Comparison of ENCODE assay signal across 8 cellular contexts in the genomic region with DNA sequence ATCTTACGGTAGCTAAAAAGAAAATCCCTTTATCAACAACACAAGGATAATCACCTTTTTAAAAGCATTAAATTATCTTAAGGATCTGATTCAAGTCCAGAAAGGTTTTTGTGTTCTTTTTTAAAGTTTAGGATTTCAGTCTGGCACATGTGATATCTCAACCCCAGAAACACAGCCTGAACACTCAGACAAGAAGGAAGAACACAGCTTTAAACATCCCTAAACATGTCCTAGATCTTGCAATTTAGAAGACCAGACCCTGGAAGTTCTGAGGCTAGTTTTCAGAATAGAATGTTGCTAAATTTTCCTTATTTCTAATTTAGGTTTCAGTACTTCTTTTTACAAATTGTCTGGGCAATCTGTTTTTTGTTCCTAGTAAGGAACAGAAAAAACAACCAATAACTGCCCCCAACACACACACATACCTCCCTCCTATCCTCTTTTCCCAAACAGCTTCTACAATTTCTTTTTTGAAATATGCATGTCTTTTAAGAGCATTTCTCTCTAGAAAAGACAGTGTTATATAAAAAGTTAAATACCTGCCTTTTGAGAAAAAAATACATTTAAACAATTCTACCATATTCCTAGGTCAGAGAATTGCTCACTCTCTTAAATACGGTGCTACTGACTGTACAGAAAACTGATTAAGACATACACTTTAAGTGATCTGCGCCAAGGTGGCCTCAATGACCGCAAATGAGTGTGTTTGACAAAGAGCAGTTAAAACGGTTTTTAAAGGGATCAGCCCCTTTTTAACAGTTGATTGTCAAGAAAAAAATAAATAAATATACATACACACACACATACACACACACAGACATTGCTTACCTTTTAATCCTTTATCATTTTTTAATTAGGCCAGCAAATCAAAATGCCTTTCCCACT. TPM values are rescaled to one million over a fixed set of nuclear protein-coding genes. Genes with fewer than 3 reads are reported as not detected.
DNase-seq lines count a peak whose midpoint lies in the region; ATAC-seq and TF ChIP-seq lines count a peak whose summit lies in the region.

No MANE protein-coding gene starts in this region.

- peaks cover 0 to 12% (median 0%) of the 10 kb centered on the region in 11 experiments; a peak in 3 of 22 replicates for H3K27me3 ChIP-seq in BLaER1 treated with 17β-estradiol and CSF1 and Interleukin-3, amounts not matched to agents 10 nM and 100 nM
- no peaks in the 10 kb centered on the region for H3K27me3 ChIP-seq in muscle layer of colon (ENCODE audit: control insufficient read depth in 1 of 2, insufficient read depth in 2 of 2, low read length in 2 of 2)

- no peak for ATAC-seq in HG03469 (IDR thresholded peaks at IDR 0.05; ENCODE audit: unreplicated experiment)
- ATAC-seq in HG03565 (IDR thresholded peaks at IDR 0.05; ENCODE audit: unreplicated experiment): no peak

- H3K9ac ChIP-seq in BLaER1 treated with 17β-estradiol and CSF1 and Interleukin-3, amounts not matched to agents 10 nM and 100 nM: peak overlapping the region; percentile 77 to 90 (median 86)
- peak overlapping the region; percentile 76 for H3K9ac ChIP-seq in muscle layer of colon (ENCODE audit: low read length)

- peak overlapping the region; percentile 60 to 98 (median 76) for H3K4me3 ChIP-seq in BLaER1 treated with 17β-estradiol and CSF1 and Interleukin-3, amounts not matched to agents 10 nM and 100 nM
- peak overlapping the region; percentile 86 for H3K4me3 ChIP-seq in coronary artery
- peak overlapping the region; percentile 60 to 77 for H3K4me3 ChIP-seq in muscle layer of colon (ENCODE audit: low read depth in 1 of 2, low read length in 2 of 2)

- H3K4me2 ChIP-seq in BLaER1 treated with 17β-estradiol and CSF1 and Interleukin-3, amounts not matched to agents 10 nM and 100 nM: peak overlapping the region; percentile 92 to 100 (median 96)

- H3K36me3 ChIP-seq in BLaER1 treated with 17β-estradiol and CSF1 and Interleukin-3, amounts not matched to agents 10 nM and 100 nM: peaks cover 0 to 35% (median 0%) of the 10 kb centered on the region in 11 experiments; a peak in 2 of 22 replicates
- H3K36me3 ChIP-seq in muscle layer of colon (ENCODE audit: insufficient read depth, low read length): no peaks in the 10 kb centered on the region

- no peaks in the 10 kb centered on the region for H3K9me3 ChIP-seq in BLaER1 treated with 17β-estradiol and CSF1 and Interleukin-3, amounts not matched to agents 10 nM and 100 nM (replicated peaks in 1 of 11)
- no peaks in the 10 kb centered on the region for H3K9me3 ChIP-seq in muscle layer of colon (ENCODE audit: low read length)

- no peak for TF ChIP-seq CTCF in coronary artery (IDR thresholded peaks at IDR 0.05)

- H3K4me1 ChIP-seq in BLaER1 treated with 17β-estradiol and CSF1 and Interleukin-3, amounts not matched to agents 10 nM and 100 nM: peaks cover 18 to 75% (median 57%) of the 10 kb centered on the region in 10 experiments
- peaks cover 19% of the 10 kb centered on the region for H3K4me1 ChIP-seq in muscle layer of colon (ENCODE audit: insufficient read depth, low read length)

- peak overlapping the region; percentile 74 to 92 (median 88); a peak in 21 of 22 replicates for H3K27ac ChIP-seq in BLaER1 treated with 17β-estradiol and CSF1 and Interleukin-3, amounts not matched to agents 10 nM and 100 nM
- H3K27ac ChIP-seq in coronary artery (peak overlapping the region; percentile 89 to 90), muscle layer of colon (ENCODE audit: low read depth, low read length) (peak overlapping the region; percentile 89)

- DNase-seq in MV-4-11 (lab: John Stamatoyannopoulos, UW) (peak; percentile 34), coronary artery (ENCODE audit: low spot score) (no peak), iPS-NIHi7 (ENCODE audit: extremely low spot score) (no peak), mesenteric fat pad (ENCODE audit: low spot score) (no peak)

- H4K20me1 ChIP-seq in BLaER1 treated with 17β-estradiol and CSF1 and Interleukin-3, amounts not matched to agents 10 nM and 100 nM: peaks cover 0 to 38% (median 0%) of the 10 kb centered on the region in 11 experiments; a peak in 7 of 22 replicates

RNA-seq across cellular contexts. Expression of a gene that starts 0.8 kb away (rescaled TPM):
- 15.3 TPM for total RNA-seq in mesenteric fat pad
